Comparison of ENCODE assay signal across 24 cellular contexts in genomic region chr11:119194811-119195210, GRCh38. TPM values are rescaled to one million over a fixed set of nuclear protein-coding genes. Genes with fewer than 3 reads are reported as not detected.
"Had no signal": no experiment of that assay in that cellular context is flagged by ENCODE, and none has a peak within 500 bp of the region (broad histone marks: within the 10 kb centered on the region; RNA-seq: fewer than 3 reads in every experiment).

No MANE protein-coding gene starts in this region.

- DNase-seq: activated B cell treated with CpG ODN at 0.5 μM for 24 hours; activated CD4-positive, alpha-beta T cell treated with anti-CD3 and anti-CD28 coated beads for 1 hour; activated CD4-positive, alpha-beta T cell treated with anti-CD3 and anti-CD28 coated beads, Interleukin-2, amount 10 ng/mL, durations not matched to agents 24 days and 14 days; activated CD8-positive, alpha-beta memory T cell treated with anti-CD3 and anti-CD28 coated beads, Interleukin-2, amount 10 ng/mL, durations not matched to agents 7 days and 5 days; activated effector memory CD4-positive, alpha-beta T cell treated with Interleukin-2 at 50 U/mL for 16 hours; activated naive CD4-positive, alpha-beta T cell treated with Interleukin-2 at 50 U/mL for 16 hours; activated naive CD8-positive, alpha-beta T cell treated with anti-CD3 and anti-CD28 coated beads for 36 hours; activated T-cell treated with anti-CD3 and anti-CD28 coated beads, Interleukin-2, amount 50 U/mL, for 24 hours; caudate nucleus; MG63; MV-4-11; NCI-H1092 treated with DMSO at 0.1 percent for 48 hours; NCI-H1436; NCI-H1694 treated with DMSO at 0.1 percent for 48 hours; NCI-H2029 treated with DMSO at 0.1 percent for 48 hours; NCI-H446; NCI-H524; PC-3; SHP77 treated with DMSO at 0.1 percent for 48 hours; T-helper 17 cell; T-helper 9 cell had no signal

- H3K9me3 ChIP-seq: MG63 had no signal

- H3K27me3 Mint-ChIP-seq: activated B cell treated with CpG ODN at 0.5 μM for 24 hours; activated CD4-positive, alpha-beta T cell treated with anti-CD3 and anti-CD28 coated beads, Interleukin-2, amount 10 ng/mL, durations not matched to agents 24 days and 14 days; activated CD8-positive, alpha-beta memory T cell treated with anti-CD3 and anti-CD28 coated beads, Interleukin-2, amount 10 ng/mL, durations not matched to agents 7 days and 5 days; activated naive CD8-positive, alpha-beta T cell treated with anti-CD3 and anti-CD28 coated beads for 36 hours; activated T-cell treated with anti-CD3 and anti-CD28 coated beads, Interleukin-2, amount 50 U/mL, for 24 hours had no signal

- H3K4me3 ChIP-seq: MG63 had no signal

- H3K9me3 Mint-ChIP-seq: activated B cell treated with CpG ODN at 0.5 μM for 24 hours; activated CD4-positive, alpha-beta T cell treated with anti-CD3 and anti-CD28 coated beads, Interleukin-2, amount 10 ng/mL, durations not matched to agents 24 days and 14 days; activated naive CD8-positive, alpha-beta T cell treated with anti-CD3 and anti-CD28 coated beads for 36 hours; activated T-cell treated with anti-CD3 and anti-CD28 coated beads, Interleukin-2, amount 50 U/mL, for 24 hours; activated T-helper 1 cell treated with anti-CD3 and anti-CD28 coated beads, Interleukin-12 subunit alpha, Interleukin-12 subunit beta, Interleukin-2, Interleukin-4 antibody, amounts not matched to agents 30 ng/mL and 10 ng/mL and 1 ng/mL, durations not matched to agents 14 hours and 24 hours and 36 hours had no signal

- ATAC-seq: activated CD8-positive, alpha-beta memory T cell treated with anti-CD3 and anti-CD28 coated beads, Interleukin-2, amount 10 ng/mL, durations not matched to agents 7 days and 5 days; T-helper 17 cell had no signal

- H3K4me3 Mint-ChIP-seq: activated B cell treated with CpG ODN at 0.5 μM for 24 hours; activated CD4-positive, alpha-beta T cell treated with anti-CD3 and anti-CD28 coated beads, Interleukin-2, amount 10 ng/mL, durations not matched to agents 24 days and 14 days; activated CD8-positive, alpha-beta memory T cell treated with anti-CD3 and anti-CD28 coated beads, Interleukin-2, amount 10 ng/mL, durations not matched to agents 7 days and 5 days; activated naive CD8-positive, alpha-beta T cell treated with anti-CD3 and anti-CD28 coated beads for 36 hours; activated T-cell treated with anti-CD3 and anti-CD28 coated beads, Interleukin-2, amount 50 U/mL, for 24 hours; activated T-helper 1 cell treated with anti-CD3 and anti-CD28 coated beads, Interleukin-12 subunit alpha, Interleukin-12 subunit beta, Interleukin-2, Interleukin-4 antibody, amounts not matched to agents 30 ng/mL and 10 ng/mL and 1 ng/mL, durations not matched to agents 14 hours and 24 hours and 36 hours; T-helper 17 cell had no signal

- H3K36me3 Mint-ChIP-seq: activated CD8-positive, alpha-beta memory T cell treated with anti-CD3 and anti-CD28 coated beads, Interleukin-2, amount 10 ng/mL, durations not matched to agents 7 days and 5 days; activated naive CD8-positive, alpha-beta T cell treated with anti-CD3 and anti-CD28 coated beads for 36 hours had no signal

- H3K36me3 ChIP-seq: MG63 had no signal

- H3K27me3 ChIP-seq: MG63 had no signal

- H3K27ac Mint-ChIP-seq: activated B cell treated with CpG ODN at 0.5 μM for 24 hours; activated CD4-positive, alpha-beta T cell treated with anti-CD3 and anti-CD28 coated beads, Interleukin-2, amount 10 ng/mL, durations not matched to agents 24 days and 14 days; activated CD8-positive, alpha-beta memory T cell treated with anti-CD3 and anti-CD28 coated beads, Interleukin-2, amount 10 ng/mL, durations not matched to agents 7 days and 5 days; activated naive CD8-positive, alpha-beta T cell treated with anti-CD3 and anti-CD28 coated beads for 36 hours; activated T-cell treated with anti-CD3 and anti-CD28 coated beads, Interleukin-2, amount 50 U/mL, for 24 hours; activated T-helper 1 cell treated with anti-CD3 and anti-CD28 coated beads, Interleukin-12 subunit alpha, Interleukin-12 subunit beta, Interleukin-2, Interleukin-4 antibody, amounts not matched to agents 30 ng/mL and 10 ng/mL and 1 ng/mL, durations not matched to agents 14 hours and 24 hours and 36 hours; T-helper 17 cell had no signal

RNA-seq across cellular contexts. Expression of gene NHERF4, which starts 9.5 kb away (rescaled TPM):
- total RNA-seq: activated naive CD8-positive, alpha-beta T cell treated with anti-CD3 and anti-CD28 coated beads for 36 hours; activated T-helper 1 cell treated with anti-CD3 and anti-CD28 coated beads, Interleukin-12 subunit alpha, Interleukin-12 subunit beta, Interleukin-2, Interleukin-4 antibody, amounts not matched to agents 30 ng/mL and 10 ng/mL and 1 ng/mL, durations not matched to agents 14 hours and 24 hours and 36 hours; cerebellum; SK-MEL-5 had no signal

RNA-seq across cellular contexts. Expression of gene ABCG4, which starts 46.0 kb away (rescaled TPM):
- total RNA-seq: activated B cell treated with CpG ODN at 0.5 μM for 24 hours; activated CD8-positive, alpha-beta memory T cell treated with anti-CD3 and anti-CD28 coated beads, Interleukin-2, amount 10 ng/mL, durations not matched to agents 7 days and 5 days; activated T-helper 1 cell treated with anti-CD3 and anti-CD28 coated beads, Interleukin-12 subunit alpha, Interleukin-12 subunit beta, Interleukin-2, Interleukin-4 antibody, amounts not matched to agents 30 ng/mL and 10 ng/mL and 1 ng/mL, durations not matched to agents 14 hours and 24 hours and 36 hours; T-helper 17 cell had no signal
